30 cellular contexts compared by ENCODE assay signal in the genomic region with DNA sequence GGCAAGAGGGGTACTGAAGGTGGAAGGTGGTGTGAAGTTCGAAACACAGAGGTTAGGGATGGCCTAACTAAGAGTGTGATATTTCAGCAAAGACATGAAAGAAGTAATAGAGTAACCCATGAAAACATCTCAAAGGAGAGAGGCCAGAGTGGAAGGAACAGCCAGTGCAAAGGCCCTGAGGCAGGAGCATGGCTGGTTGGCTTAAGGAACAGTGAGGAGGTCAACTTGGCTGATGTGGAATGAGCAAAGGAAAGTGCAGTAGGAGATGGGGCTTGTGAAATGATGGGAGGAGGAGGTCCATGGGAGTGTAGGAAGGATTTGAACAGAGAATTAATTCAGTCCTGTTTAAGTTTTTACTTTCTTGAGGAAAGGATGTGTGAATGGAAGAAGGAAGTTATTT.
"Had no signal": no experiment of that assay in that cellular context is flagged by ENCODE, and none has a peak within 500 bp of the region (broad histone marks: within the 10 kb centered on the region; RNA-seq: fewer than 3 reads in every experiment).

No MANE protein-coding gene starts in this region.

- H3K9me3 Mint-ChIP-seq: activated CD4-positive, alpha-beta memory T cell treated with anti-CD3 and anti-CD28 coated beads for 36 hours; activated CD4-positive, alpha-beta T cell treated with anti-CD3 and anti-CD28 coated beads, Interleukin-2, amount 10 ng/mL, durations not matched to agents 24 days and 14 days; activated T-helper 1 cell treated with anti-CD3 and anti-CD28 coated beads, Interleukin-12 subunit alpha, Interleukin-12 subunit beta, Interleukin-2, Interleukin-4 antibody, amounts not matched to agents 30 ng/mL and 10 ng/mL and 1 ng/mL, durations not matched to agents 14 hours and 24 hours and 36 hours; activated T-helper 2 cell treated with anti-CD3 and anti-CD28 coated beads, Interferon-gamma antibody, Interleukin-2, Interleukin-4, amounts not matched to agents 10 μg/mL and 5 μg/mL and 100 μg/mL, durations not matched to agents 14 hours and 24 hours and 36 hours had no signal

- H3K9me3 ChIP-seq: body of pancreas, esophagus squamous epithelium, gastroesophageal sphincter had no signal

- H3K4me3 ChIP-seq: body of pancreas, esophagus squamous epithelium, gastroesophageal sphincter, heart right ventricle had no signal

- H3K36me3 Mint-ChIP-seq: activated CD4-positive, alpha-beta memory T cell treated with anti-CD3 and anti-CD28 coated beads for 36 hours; activated CD8-positive, alpha-beta memory T cell treated with anti-CD3 and anti-CD28 coated beads, Interleukin-2, amount 10 ng/mL, durations not matched to agents 7 days and 5 days; activated naive CD8-positive, alpha-beta T cell; T-cell had no signal

- H3K36me3 ChIP-seq: esophagus squamous epithelium, gastroesophageal sphincter, heart right ventricle had no signal

- H3K27me3 Mint-ChIP-seq: activated CD4-positive, alpha-beta memory T cell treated with anti-CD3 and anti-CD28 coated beads for 36 hours; activated CD4-positive, alpha-beta T cell treated with anti-CD3 and anti-CD28 coated beads, Interleukin-2, amount 10 ng/mL, durations not matched to agents 24 days and 14 days; activated CD8-positive, alpha-beta memory T cell treated with anti-CD3 and anti-CD28 coated beads, Interleukin-2, amount 10 ng/mL, durations not matched to agents 7 days and 5 days; activated naive CD8-positive, alpha-beta T cell; T-cell had no signal

- DNase-seq: activated CD4-positive, alpha-beta memory T cell treated with anti-CD3 and anti-CD28 coated beads for 36 hours; activated CD4-positive, alpha-beta T cell treated with anti-CD3 and anti-CD28 coated beads for 36 hours; activated CD4-positive, alpha-beta T cell treated with anti-CD3 and anti-CD28 coated beads, Interleukin-2, amount 10 ng/mL, durations not matched to agents 24 days and 14 days; activated CD4-positive, CD25-positive, alpha-beta regulatory T cell; activated CD4-positive, CD25-positive, alpha-beta regulatory T cell treated with anti-CD3 and anti-CD28 coated beads, Interleukin-2, amount 50 U/mL, for 72 hours; activated CD8-positive, alpha-beta memory T cell treated with anti-CD3 and anti-CD28 coated beads, Interleukin-2, amount 10 ng/mL, durations not matched to agents 7 days and 5 days; activated CD8-positive, alpha-beta memory T cell treated with anti-CD3 and anti-CD28 coated beads, Interleukin-2, amount 50 U/mL, for 4 hours; activated CD8-positive, alpha-beta T cell treated with anti-CD3 and anti-CD28 coated beads, Interleukin-2, amount 10 ng/mL, durations not matched to agents 7 days and 5 days; activated effector memory CD4-positive, alpha-beta T cell treated with anti-CD3 and anti-CD28 coated beads, Interleukin-2, amount 50 U/mL, for 16 hours; activated naive CD4-positive, alpha-beta T cell treated with anti-CD3 and anti-CD28 coated beads, Interleukin-2, amount 50 U/mL, for 16 hours; activated naive CD4-positive, alpha-beta T cell treated with Interleukin-2 at 50 U/mL for 16 hours; activated T-cell treated with anti-CD3 and anti-CD28 coated beads, Interleukin-2, amount 50 U/mL, for 1 hour; activated T-cell treated with anti-CD3 and anti-CD28 coated beads, Interleukin-2, amount 50 U/mL, for 48 hours; amniotic stem cell; anterior cingulate cortex; body of pancreas; caudate nucleus; cortex of kidney; effector CD8-positive, alpha-beta T cell; esophagus squamous epithelium; foreskin melanocyte; heart right ventricle; T-cell had no signal

- H3K27me3 ChIP-seq: body of pancreas, esophagus squamous epithelium, gastroesophageal sphincter, heart right ventricle had no signal

- ATAC-seq: activated CD4-positive, alpha-beta T cell treated with anti-CD3 and anti-CD28 coated beads for 36 hours; activated CD8-positive, alpha-beta memory T cell treated with anti-CD3 and anti-CD28 coated beads, Interleukin-2, amount 10 ng/mL, durations not matched to agents 7 days and 5 days; activated CD8-positive, alpha-beta T cell treated with anti-CD3 and anti-CD28 coated beads, Interleukin-2, amount 10 ng/mL, durations not matched to agents 7 days and 5 days; body of pancreas; gastroesophageal sphincter; heart right ventricle; T-cell had no signal

- H3K4me1 Mint-ChIP-seq: activated CD4-positive, alpha-beta T cell treated with anti-CD3 and anti-CD28 coated beads for 36 hours; activated CD4-positive, alpha-beta T cell treated with anti-CD3 and anti-CD28 coated beads, Interleukin-2, amount 10 ng/mL, durations not matched to agents 24 days and 14 days; activated CD8-positive, alpha-beta memory T cell treated with anti-CD3 and anti-CD28 coated beads, Interleukin-2, amount 10 ng/mL, durations not matched to agents 7 days and 5 days; T-cell had no signal

- H3K4me3 Mint-ChIP-seq: activated CD4-positive, alpha-beta memory T cell treated with anti-CD3 and anti-CD28 coated beads for 36 hours; activated CD4-positive, alpha-beta T cell treated with anti-CD3 and anti-CD28 coated beads for 36 hours; activated CD4-positive, alpha-beta T cell treated with anti-CD3 and anti-CD28 coated beads, Interleukin-2, amount 10 ng/mL, durations not matched to agents 24 days and 14 days; activated CD8-positive, alpha-beta memory T cell treated with anti-CD3 and anti-CD28 coated beads, Interleukin-2, amount 10 ng/mL, durations not matched to agents 7 days and 5 days; activated CD8-positive, alpha-beta T cell treated with anti-CD3 and anti-CD28 coated beads, Interleukin-2, amount 10 ng/mL, durations not matched to agents 7 days and 5 days; activated naive CD8-positive, alpha-beta T cell; activated T-helper 1 cell treated with anti-CD3 and anti-CD28 coated beads, Interleukin-12 subunit alpha, Interleukin-12 subunit beta, Interleukin-2, Interleukin-4 antibody, amounts not matched to agents 30 ng/mL and 10 ng/mL and 1 ng/mL, durations not matched to agents 14 hours and 24 hours and 36 hours; T-cell; T-helper 1 cell treated with Interleukin-12 subunit alpha and Interleukin-12 subunit beta and Interleukin-4 antibody, amounts not matched to agents 30 μg/mL and 1 μg/mL, for 36 hours; T-helper 2 cell treated with Interferon-gamma antibody and Interleukin-4, amounts not matched to agents 5 μg/mL and 100 μg/mL, for 36 hours had no signal

- H3K27ac ChIP-seq: body of pancreas, epithelial cell of prostate, esophagus squamous epithelium, gastroesophageal sphincter, heart right ventricle had no signal

- H3K27ac Mint-ChIP-seq: activated CD4-positive, alpha-beta memory T cell treated with anti-CD3 and anti-CD28 coated beads for 36 hours; activated CD4-positive, alpha-beta T cell treated with anti-CD3 and anti-CD28 coated beads for 36 hours; activated CD4-positive, alpha-beta T cell treated with anti-CD3 and anti-CD28 coated beads, Interleukin-2, amount 10 ng/mL, durations not matched to agents 24 days and 14 days; activated CD8-positive, alpha-beta memory T cell treated with anti-CD3 and anti-CD28 coated beads, Interleukin-2, amount 10 ng/mL, durations not matched to agents 7 days and 5 days; activated CD8-positive, alpha-beta T cell treated with anti-CD3 and anti-CD28 coated beads, Interleukin-2, amount 10 ng/mL, durations not matched to agents 7 days and 5 days; activated naive CD8-positive, alpha-beta T cell; activated T-helper 1 cell treated with anti-CD3 and anti-CD28 coated beads, Interleukin-12 subunit alpha, Interleukin-12 subunit beta, Interleukin-2, Interleukin-4 antibody, amounts not matched to agents 30 ng/mL and 10 ng/mL and 1 ng/mL, durations not matched to agents 14 hours and 24 hours and 36 hours; activated T-helper 2 cell treated with anti-CD3 and anti-CD28 coated beads, Interferon-gamma antibody, Interleukin-2, Interleukin-4, amounts not matched to agents 10 μg/mL and 5 μg/mL and 100 μg/mL, durations not matched to agents 14 hours and 24 hours and 36 hours; T-cell; T-helper 1 cell treated with Interleukin-12 subunit alpha and Interleukin-12 subunit beta and Interleukin-4 antibody, amounts not matched to agents 30 μg/mL and 1 μg/mL, for 36 hours; T-helper 2 cell treated with Interferon-gamma antibody and Interleukin-4, amounts not matched to agents 5 μg/mL and 100 μg/mL, for 36 hours had no signal
